ENCODE assay signal across 13 cellular contexts in genomic region chr15:68333775-68334470, GRCh38. TPM values are rescaled to one million over a fixed set of nuclear protein-coding genes. Genes with fewer than 3 reads are reported as not detected.
DNase-seq lines count a peak whose midpoint lies in the region; ATAC-seq and TF ChIP-seq lines count a peak whose summit lies in the region.
"Had no signal": no experiment of that assay in that cellular context is flagged by ENCODE, and none has a peak within 500 bp of the region (broad histone marks: within the 10 kb centered on the region; RNA-seq: fewer than 3 reads in every experiment).

No MANE protein-coding gene starts in this region.

- H3K4me1 Mint-ChIP-seq in GM23338, result peaks cover 27% of the 10 kb centered on the region

- TF ChIP-seq EP300 in esophagus muscularis mucosa (IDR thresholded peaks at IDR 0.05), result no peak

- H3K36me3 Mint-ChIP-seq in GM23338 (ENCODE audit: low read depth), result no peaks in the 10 kb centered on the region

- no peaks in the 10 kb centered on the region for H3K79me2 ChIP-seq in GM23338 (replicated peaks; ENCODE audit: insufficient read depth)

- no peaks in the 10 kb centered on the region for H3K9me3 Mint-ChIP-seq in GM23338

- no peaks in the 10 kb centered on the region for H3F3A ChIP-seq in GM23338 (replicated peaks; ENCODE audit: low read depth)

- no peak for TF ChIP-seq CTCF in GM23338 (conservative IDR thresholded peaks at IDR 0.05; ENCODE audit: low read depth in 2 of 2)
- TF ChIP-seq CTCF in RWPE1 (conservative IDR thresholded peaks at IDR 0.05; ENCODE audit: low read depth), result no peak
- no peak for TF ChIP-seq CTCF in esophagus muscularis mucosa (IDR thresholded peaks at IDR 0.05)

- H3K27me3 Mint-ChIP-seq in GM23338 (ENCODE audit: insufficient read depth, low read depth, poor library complexity), result peaks cover 10% of the 10 kb centered on the region

- CTCF ChIA-PET in RWPE1 (lab: Yijun Ruan, JAX), result interaction anchor here (0.6 to 1.7 kb wide), 4 partner anchors 18 to 220 kb away, joined by 3 to 4 read pairs (median 3); no protein-coding TSS in a partner anchor

- TF ChIP-seq POLR2A in esophagus muscularis mucosa (IDR thresholded peaks at IDR 0.05; ENCODE audit: low read depth), result no peak

- H3K9me3 ChIP-seq in esophagus muscularis mucosa, result no peaks in the 10 kb centered on the region

- WGBS in esophagus muscularis mucosa, result 57% methylated on average over 7 of the region's 8 CpGs

- DNase-seq in GM23338 (ENCODE audit: low spot score) (no peak), RWPE1 (ENCODE audit: low spot score) (peak; percentile 40), esophagus muscularis mucosa (ENCODE audit: extremely low spot score) (no peak), posterior vena cava (ENCODE audit: low spot score) (peak; percentile 90), NCI-H1694 (lab: John Stamatoyannopoulos, UW) (no peak), mesenteric fat pad (ENCODE audit: low spot score) (no peak), SKM-1 (lab: John Stamatoyannopoulos, UW; ENCODE audit: unreplicated experiment) (no peak), D341Med (ENCODE audit: low spot score) (no peak)
- DNase-seq: activated CD4-positive, alpha-beta T cell treated with anti-CD3 and anti-CD28 coated beads for 1 hour; activated naive CD4-positive, alpha-beta T cell treated with Interleukin-2 at 50 U/mL for 16 hours; NCI-H1048; small intestine had no signal

- H3K27ac ChIP-seq in GM23338 (ENCODE audit: low read depth) (no peak overlapping the region), RWPE1 (peak overlapping the region; percentile 20; the same call in 1 of the 2 replicates), esophagus muscularis mucosa (replicated peaks in 1 of 4) (peak overlapping the region in 3 of 4 donors; percentile 12 to 42 (median 36))

- H3K4me3 ChIP-seq in GM23338 (no peak overlapping the region), esophagus muscularis mucosa (no peak overlapping the region)
- H3K4me3 ChIP-seq: lung had no signal

- no peak overlapping the region for H3K4me2 ChIP-seq in GM23338

- no peak for ATAC-seq in GM23338

- POLR2A ChIA-PET in RWPE1 (lab: Yijun Ruan, JAX; ENCODE audit: low non-redundant PET), result no interaction called here

- no peaks in the 10 kb centered on the region for H3K9me2 ChIP-seq in GM23338 (ENCODE audit: insufficient read depth)

- intact Hi-C loops in esophagus muscularis mucosa (cut with DNase I), result no loop called here
- intact Hi-C loops in posterior vena cava (cut with DNase I), result no loop called here

- H3K27me3 ChIP-seq in GM23338 (ENCODE audit: insufficient read depth) (no peaks in the 10 kb centered on the region), esophagus muscularis mucosa (no peaks in the 10 kb centered on the region)

- no peak overlapping the region for H3K4me3 Mint-ChIP-seq in GM23338

- 0 out of 2 replicates have a peak overlapping the region, but pooled peaks have one; percentile 32 for H2AFZ ChIP-seq in GM23338

- H3K4me1 ChIP-seq in GM23338 (ENCODE audit: insufficient read depth), result peaks cover 15% of the 10 kb centered on the region
- peaks cover 17 to 28% (median 24%) of the 10 kb centered on the region in 4 donors for H3K4me1 ChIP-seq in esophagus muscularis mucosa

- H3K36me3 ChIP-seq in GM23338 (ENCODE audit: insufficient read depth) (no peaks in the 10 kb centered on the region), esophagus muscularis mucosa (peaks cover 0 to 24% (median 0%) of the 10 kb centered on the region in 4 donors)

- H4K20me1 ChIP-seq in GM23338 (replicated peaks; ENCODE audit: insufficient read depth), result no peaks in the 10 kb centered on the region

- no peak overlapping the region for H3K27ac Mint-ChIP-seq in GM23338

TF ChIP-seq in GM23338, 12 proteins besides CTCF, POLR2A, EP300 and RAD21 (continues in another document):
- no peak for TF ChIP-seq STAT1 (IDR thresholded peaks at IDR 0.05; ENCODE audit: unreplicated experiment)
- no peak for TF ChIP-seq EZH2phosphoT487 (IDR thresholded peaks at IDR 0.05; ENCODE audit: unreplicated experiment)
- TF ChIP-seq, protein P1, sequence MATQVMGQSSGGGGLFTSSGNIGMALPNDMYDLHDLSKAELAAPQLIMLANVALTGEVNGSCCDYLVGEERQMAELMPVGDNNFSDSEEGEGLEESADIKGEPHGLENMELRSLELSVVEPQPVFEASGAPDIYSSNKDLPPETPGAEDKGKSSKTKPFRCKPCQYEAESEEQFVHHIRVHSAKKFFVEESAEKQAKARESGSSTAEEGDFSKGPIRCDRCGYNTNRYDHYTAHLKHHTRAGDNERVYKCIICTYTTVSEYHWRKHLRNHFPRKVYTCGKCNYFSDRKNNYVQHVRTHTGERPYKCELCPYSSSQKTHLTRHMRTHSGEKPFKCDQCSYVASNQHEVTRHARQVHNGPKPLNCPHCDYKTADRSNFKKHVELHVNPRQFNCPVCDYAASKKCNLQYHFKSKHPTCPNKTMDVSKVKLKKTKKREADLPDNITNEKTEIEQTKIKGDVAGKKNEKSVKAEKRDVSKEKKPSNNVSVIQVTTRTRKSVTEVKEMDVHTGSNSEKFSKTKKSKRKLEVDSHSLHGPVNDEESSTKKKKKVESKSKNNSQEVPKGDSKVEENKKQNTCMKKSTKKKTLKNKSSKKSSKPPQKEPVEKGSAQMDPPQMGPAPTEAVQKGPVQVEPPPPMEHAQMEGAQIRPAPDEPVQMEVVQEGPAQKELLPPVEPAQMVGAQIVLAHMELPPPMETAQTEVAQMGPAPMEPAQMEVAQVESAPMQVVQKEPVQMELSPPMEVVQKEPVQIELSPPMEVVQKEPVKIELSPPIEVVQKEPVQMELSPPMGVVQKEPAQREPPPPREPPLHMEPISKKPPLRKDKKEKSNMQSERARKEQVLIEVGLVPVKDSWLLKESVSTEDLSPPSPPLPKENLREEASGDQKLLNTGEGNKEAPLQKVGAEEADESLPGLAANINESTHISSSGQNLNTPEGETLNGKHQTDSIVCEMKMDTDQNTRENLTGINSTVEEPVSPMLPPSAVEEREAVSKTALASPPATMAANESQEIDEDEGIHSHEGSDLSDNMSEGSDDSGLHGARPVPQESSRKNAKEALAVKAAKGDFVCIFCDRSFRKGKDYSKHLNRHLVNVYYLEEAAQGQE (IDR thresholded peaks at IDR 0.05; ENCODE audit: unreplicated experiment), result no peak
- TF ChIP-seq ZNF462 (CRISPR knock-in tag; IDR thresholded peaks at IDR 0.05), result no peak
- TF ChIP-seq ZNF114 (CRISPR knock-in tag; IDR thresholded peaks at IDR 0.05), result no peak

RNA-seq across cellular contexts. Expression of gene FEM1B, which starts 56.4 kb away (rescaled TPM):
- 82.0 and 82.4 TPM in 2 replicates for total RNA-seq in GM23338 (2014; rRNA removed; shearing (Covaris generic))
- polyA plus RNA-seq in GM23338 (2016; fragmentation: Nextera tagmentation; extraction: Ambion mirVana), result 11.6 and 13.0 TPM in 2 replicates
- total RNA-seq in esophagus muscularis mucosa (10 to 100 TPM; 53.1 to 71.5 (median 56.5) TPM), posterior vena cava (100 to 1,000 TPM in 1 of 2 donors, 10 to 100 TPM in 1; 98.5 to 138 TPM), mesenteric fat pad (48.7 TPM)

Comparison
In these comparisons a context has a peak if more than half of its experiments do, and no peak if none do; other contexts are left out.
1. DNase-seq: peak in RWPE1 (single experiment) and posterior vena cava (single experiment); none in GM23338 (single experiment), esophagus muscularis mucosa (single experiment), NCI-H1694 (single experiment), mesenteric fat pad (single experiment), SKM-1 (single experiment) and D341Med (single experiment).